ENCODE assay signal across 34 cellular contexts in the genomic region with DNA sequence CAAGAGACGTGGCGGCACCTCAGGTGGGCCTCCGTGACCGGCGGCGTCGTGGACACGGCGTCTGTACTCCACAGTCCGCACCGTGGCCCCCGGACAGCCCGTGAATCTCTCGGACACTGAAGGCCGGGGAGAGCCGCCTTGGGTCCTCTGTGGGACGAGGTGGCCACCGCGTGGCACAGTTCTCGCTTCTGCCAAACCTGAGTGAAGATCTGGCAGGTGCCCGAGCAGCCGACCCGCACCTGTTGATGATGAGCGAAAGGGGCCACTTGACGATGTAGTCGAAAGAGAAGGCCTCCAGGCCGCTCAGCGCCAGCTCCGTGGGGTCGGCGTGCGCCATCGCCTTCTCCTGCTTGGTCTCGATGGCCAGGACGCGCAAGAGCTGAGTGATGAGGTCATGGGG. TPM values are rescaled to one million over a fixed set of nuclear protein-coding genes. Genes with fewer than 3 reads are reported as not detected.
"Had no signal": no experiment of that assay in that cellular context is flagged by ENCODE, and none has a peak within 500 bp of the region (broad histone marks: within the 10 kb centered on the region; RNA-seq: fewer than 3 reads in every experiment).

No MANE protein-coding gene starts in this region.

- H3K9me3 ChIP-seq: ascending aorta had no signal

- H3K27me3 ChIP-seq: ascending aorta, cardiac muscle cell had no signal

- H3K9me3 Mint-ChIP-seq: activated B cell treated with CpG ODN at 0.5 μM for 24 hours; activated CD4-positive, alpha-beta memory T cell treated with anti-CD3 and anti-CD28 coated beads, Interleukin-2, amount 10 ng/mL, durations not matched to agents 7 days and 5 days; activated CD4-positive, alpha-beta T cell treated with anti-CD3 and anti-CD28 coated beads, Interleukin-2, amount 10 ng/mL, durations not matched to agents 7 days and 5 days; activated naive CD4-positive, alpha-beta T cell treated with anti-CD3 and anti-CD28 coated beads, Interleukin-2, amount 10 ng/mL, durations not matched to agents 7 days and 5 days; activated naive CD4-positive, alpha-beta T cell treated with anti-CD3 and anti-CD28 coated beads, Interleukin-2, amount 50 U/mL, for 24 hours; activated naive CD8-positive, alpha-beta T cell treated with anti-CD3 and anti-CD28 coated beads, Interleukin-2, amount 10 ng/mL, durations not matched to agents 7 days and 5 days; activated naive CD8-positive, alpha-beta T cell treated with anti-CD3 and anti-CD28 coated beads, Interleukin-2, amount 50 U/mL, for 24 hours; activated T-cell treated with anti-CD3 and anti-CD28 coated beads, Interleukin-2, amount 50 U/mL, for 24 hours; activated T-helper 2 cell treated with anti-CD3 and anti-CD28 coated beads, Interferon-gamma antibody, Interleukin-2, Interleukin-4, amounts not matched to agents 10 μg/mL and 5 μg/mL and 100 μg/mL, durations not matched to agents 14 hours and 24 hours and 36 hours; brain; central memory CD8-positive, alpha-beta T cell; T-helper 1 cell treated with Interleukin-12 subunit alpha and Interleukin-12 subunit beta and Interleukin-4 antibody, amounts not matched to agents 30 μg/mL and 1 μg/mL, for 36 hours; T-helper 2 cell treated with Interferon-gamma antibody and Interleukin-4, amounts not matched to agents 5 μg/mL and 100 μg/mL, for 36 hours had no signal

- H3K4me3 Mint-ChIP-seq: activated B cell treated with CpG ODN at 0.5 μM for 24 hours; activated CD4-positive, alpha-beta memory T cell treated with anti-CD3 and anti-CD28 coated beads, Interleukin-2, amount 10 ng/mL, durations not matched to agents 7 days and 5 days; activated CD4-positive, alpha-beta T cell treated with anti-CD3 and anti-CD28 coated beads, Interleukin-2, amount 10 ng/mL, durations not matched to agents 7 days and 5 days; activated CD8-positive, alpha-beta memory T cell treated with anti-CD3 and anti-CD28 coated beads, Interleukin-2, amount 10 ng/mL, durations not matched to agents 7 days and 5 days; activated CD8-positive, alpha-beta T cell treated with anti-CD3 and anti-CD28 coated beads, Interleukin-2, amount 10 ng/mL, durations not matched to agents 7 days and 5 days; activated naive CD4-positive, alpha-beta T cell treated with anti-CD3 and anti-CD28 coated beads, Interleukin-2, amount 10 ng/mL, durations not matched to agents 7 days and 5 days; activated naive CD4-positive, alpha-beta T cell treated with anti-CD3 and anti-CD28 coated beads, Interleukin-2, amount 50 U/mL, for 24 hours; activated naive CD8-positive, alpha-beta T cell; activated naive CD8-positive, alpha-beta T cell treated with anti-CD3 and anti-CD28 coated beads, Interleukin-2, amount 10 ng/mL, durations not matched to agents 7 days and 5 days; activated naive CD8-positive, alpha-beta T cell treated with anti-CD3 and anti-CD28 coated beads, Interleukin-2, amount 50 U/mL, for 24 hours; activated T-cell treated with anti-CD3 and anti-CD28 coated beads, Interleukin-2, amount 50 U/mL, for 24 hours; brain; central memory CD8-positive, alpha-beta T cell; T-helper 1 cell treated with Interleukin-12 subunit alpha and Interleukin-12 subunit beta and Interleukin-4 antibody, amounts not matched to agents 30 μg/mL and 1 μg/mL, for 36 hours; T-helper 2 cell treated with Interferon-gamma antibody and Interleukin-4, amounts not matched to agents 5 μg/mL and 100 μg/mL, for 36 hours had no signal

- H3K4me1 Mint-ChIP-seq: activated B cell treated with CpG ODN at 0.5 μM for 24 hours; activated CD4-positive, alpha-beta memory T cell treated with anti-CD3 and anti-CD28 coated beads, Interleukin-2, amount 10 ng/mL, durations not matched to agents 7 days and 5 days; activated CD8-positive, alpha-beta memory T cell treated with anti-CD3 and anti-CD28 coated beads, Interleukin-2, amount 10 ng/mL, durations not matched to agents 7 days and 5 days; activated naive CD4-positive, alpha-beta T cell treated with anti-CD3 and anti-CD28 coated beads, Interleukin-2, amount 10 ng/mL, durations not matched to agents 7 days and 5 days; activated naive CD8-positive, alpha-beta T cell treated with anti-CD3 and anti-CD28 coated beads, Interleukin-2, amount 10 ng/mL, durations not matched to agents 7 days and 5 days; activated naive CD8-positive, alpha-beta T cell treated with anti-CD3 and anti-CD28 coated beads, Interleukin-2, amount 50 U/mL, for 24 hours; brain had no signal

- H3K27me3 Mint-ChIP-seq: activated B cell treated with CpG ODN at 0.5 μM for 24 hours; activated CD4-positive, alpha-beta memory T cell treated with anti-CD3 and anti-CD28 coated beads, Interleukin-2, amount 10 ng/mL, durations not matched to agents 7 days and 5 days; activated CD4-positive, alpha-beta T cell treated with anti-CD3 and anti-CD28 coated beads, Interleukin-2, amount 10 ng/mL, durations not matched to agents 7 days and 5 days; activated CD8-positive, alpha-beta memory T cell treated with anti-CD3 and anti-CD28 coated beads, Interleukin-2, amount 10 ng/mL, durations not matched to agents 7 days and 5 days; activated naive CD4-positive, alpha-beta T cell treated with anti-CD3 and anti-CD28 coated beads, Interleukin-2, amount 10 ng/mL, durations not matched to agents 7 days and 5 days; activated naive CD4-positive, alpha-beta T cell treated with anti-CD3 and anti-CD28 coated beads, Interleukin-2, amount 50 U/mL, for 24 hours; activated naive CD8-positive, alpha-beta T cell; activated naive CD8-positive, alpha-beta T cell treated with anti-CD3 and anti-CD28 coated beads, Interleukin-2, amount 10 ng/mL, durations not matched to agents 7 days and 5 days; activated naive CD8-positive, alpha-beta T cell treated with anti-CD3 and anti-CD28 coated beads, Interleukin-2, amount 50 U/mL, for 24 hours; activated T-cell treated with anti-CD3 and anti-CD28 coated beads, Interleukin-2, amount 50 U/mL, for 24 hours; brain; central memory CD8-positive, alpha-beta T cell had no signal

- DNase-seq: activated B cell treated with CpG ODN at 0.5 μM for 24 hours; activated CD4-positive, alpha-beta memory T cell treated with anti-CD3 and anti-CD28 coated beads, Interleukin-2, amount 10 ng/mL, durations not matched to agents 7 days and 5 days; activated CD4-positive, alpha-beta T cell treated with anti-CD3 and anti-CD28 coated beads for 48 hours; activated CD4-positive, alpha-beta T cell treated with anti-CD3 and anti-CD28 coated beads, Interleukin-2, amount 10 ng/mL, durations not matched to agents 7 days and 5 days; activated CD4-positive, alpha-beta T cell treated with anti-CD3 and anti-CD28 coated beads, Interleukin-2, amount 50 U/mL, for 48 hours; activated CD4-positive, CD25-positive, alpha-beta regulatory T cell treated with anti-CD3 and anti-CD28 coated beads, Interleukin-2, amount 50 U/mL, for 72 hours; activated CD8-positive, alpha-beta memory T cell treated with anti-CD3 and anti-CD28 coated beads for 24 hours; activated CD8-positive, alpha-beta memory T cell treated with anti-CD3 and anti-CD28 coated beads, Interleukin-2, amount 10 ng/mL, durations not matched to agents 7 days and 5 days; activated CD8-positive, alpha-beta memory T cell treated with anti-CD3 and anti-CD28 coated beads, Interleukin-2, amount 50 U/mL, for 48 hours; activated CD8-positive, alpha-beta T cell treated with anti-CD3 and anti-CD28 coated beads, Interleukin-2, amount 10 ng/mL, durations not matched to agents 7 days and 5 days; activated effector memory CD4-positive, alpha-beta T cell treated with Interleukin-2 at 50 U/mL for 16 hours; activated gamma-delta T cell; activated naive CD4-positive, alpha-beta T cell treated with anti-CD3 and anti-CD28 coated beads, Interleukin-2, amount 10 ng/mL, durations not matched to agents 7 days and 5 days; activated naive CD4-positive, alpha-beta T cell treated with Interleukin-2 at 50 U/mL for 16 hours; activated naive CD8-positive, alpha-beta T cell treated with anti-CD3 and anti-CD28 coated beads, Interleukin-2, amount 10 ng/mL, durations not matched to agents 7 days and 5 days; activated naive CD8-positive, alpha-beta T cell treated with anti-CD3 and anti-CD28 coated beads, Interleukin-2, amount 50 U/mL, for 24 hours; activated T-cell treated with anti-CD3 and anti-CD28 coated beads, Interleukin-2, amount 50 U/mL, for 24 hours; activated T-cell treated with anti-CD3 and anti-CD28 coated beads, Interleukin-2, amount 50 U/mL, for 48 hours; amygdala; anterior cingulate cortex; caudate nucleus; cerebellar nuclear complex; T-helper 2 cell; T-helper 9 cell had no signal

- H3K4me3 ChIP-seq: ascending aorta, cardiac muscle cell had no signal

- H3K27ac ChIP-seq: ascending aorta, cardiac muscle cell, VCaP had no signal

- H3K4me1 ChIP-seq: ascending aorta had no signal

- H3K27ac Mint-ChIP-seq: activated B cell treated with CpG ODN at 0.5 μM for 24 hours; activated CD4-positive, alpha-beta memory T cell treated with anti-CD3 and anti-CD28 coated beads, Interleukin-2, amount 10 ng/mL, durations not matched to agents 7 days and 5 days; activated CD4-positive, alpha-beta T cell treated with anti-CD3 and anti-CD28 coated beads, Interleukin-2, amount 10 ng/mL, durations not matched to agents 7 days and 5 days; activated CD8-positive, alpha-beta memory T cell treated with anti-CD3 and anti-CD28 coated beads, Interleukin-2, amount 10 ng/mL, durations not matched to agents 7 days and 5 days; activated CD8-positive, alpha-beta T cell treated with anti-CD3 and anti-CD28 coated beads, Interleukin-2, amount 10 ng/mL, durations not matched to agents 7 days and 5 days; activated naive CD4-positive, alpha-beta T cell treated with anti-CD3 and anti-CD28 coated beads, Interleukin-2, amount 10 ng/mL, durations not matched to agents 7 days and 5 days; activated naive CD4-positive, alpha-beta T cell treated with anti-CD3 and anti-CD28 coated beads, Interleukin-2, amount 50 U/mL, for 24 hours; activated naive CD8-positive, alpha-beta T cell; activated naive CD8-positive, alpha-beta T cell treated with anti-CD3 and anti-CD28 coated beads, Interleukin-2, amount 10 ng/mL, durations not matched to agents 7 days and 5 days; activated naive CD8-positive, alpha-beta T cell treated with anti-CD3 and anti-CD28 coated beads, Interleukin-2, amount 50 U/mL, for 24 hours; activated T-cell treated with anti-CD3 and anti-CD28 coated beads, Interleukin-2, amount 50 U/mL, for 24 hours; activated T-helper 2 cell treated with anti-CD3 and anti-CD28 coated beads, Interferon-gamma antibody, Interleukin-2, Interleukin-4, amounts not matched to agents 10 μg/mL and 5 μg/mL and 100 μg/mL, durations not matched to agents 14 hours and 24 hours and 36 hours; brain; T-helper 1 cell treated with Interleukin-12 subunit alpha and Interleukin-12 subunit beta and Interleukin-4 antibody, amounts not matched to agents 30 μg/mL and 1 μg/mL, for 36 hours; T-helper 2 cell treated with Interferon-gamma antibody and Interleukin-4, amounts not matched to agents 5 μg/mL and 100 μg/mL, for 36 hours had no signal

RNA-seq across cellular contexts. Expression of gene VENTX, which starts 47.6 kb away (rescaled TPM):
- polyA plus RNA-seq: cardiac muscle cell had no signal
